ENCODE assay signal across 39 cellular contexts in genomic region chr6:52141596-52141995, GRCh38. TPM values are rescaled to one million over a fixed set of nuclear protein-coding genes. Genes with fewer than 3 reads are reported as not detected.
"Had no signal": no experiment of that assay in that cellular context is flagged by ENCODE, and none has a peak within 500 bp of the region (broad histone marks: within the 10 kb centered on the region; RNA-seq: fewer than 3 reads in every experiment).

No MANE protein-coding gene starts in this region.

- H3K4me2 ChIP-seq: PC-9 had no signal

- H3K27me3 ChIP-seq: adrenal gland, body of pancreas, breast epithelium had no signal

- H3K4me1 ChIP-seq: adrenal gland, breast epithelium had no signal

- H3K27ac ChIP-seq: adrenal gland, body of pancreas, breast epithelium, PC-9, RWPE1, SK-N-MC, WERI-Rb-1 had no signal

- H3K4me3 ChIP-seq: adrenal gland, body of pancreas, breast epithelium, PC-9, SK-N-MC had no signal

- H3K9me3 ChIP-seq: adrenal gland, body of pancreas, breast epithelium had no signal

- DNase-seq: activated CD4-positive, alpha-beta memory T cell treated with anti-CD3 and anti-CD28 coated beads, Interleukin-2, amount 10 ng/mL, durations not matched to agents 7 days and 5 days; activated CD4-positive, alpha-beta T cell treated with anti-CD3 and anti-CD28 coated beads for 1 hour; activated CD4-positive, alpha-beta T cell treated with anti-CD3 and anti-CD28 coated beads for 48 hours; activated CD4-positive, CD25-positive, alpha-beta regulatory T cell; activated effector memory CD4-positive, alpha-beta T cell treated with anti-CD3 and anti-CD28 coated beads, Interleukin-2, amount 50 U/mL, for 16 hours; activated naive CD4-positive, alpha-beta T cell; activated naive CD4-positive, alpha-beta T cell treated with anti-CD3 and anti-CD28 coated beads, Interleukin-2, amount 50 U/mL, for 16 hours; activated T-cell treated with anti-CD3 and anti-CD28 coated beads, Interleukin-2, amount 50 U/mL, for 1 hour; activated T-cell treated with anti-CD3 and anti-CD28 coated beads, Interleukin-2, amount 50 U/mL, for 72 hours; adrenal gland; body of pancreas; KG1; MM.1S; NCI-H1092 treated with DMSO at 0.1 percent for 48 hours; NCI-H1417; NCI-H146; NCI-H187; NCI-H2029 treated with DMSO at 0.1 percent for 48 hours; NCI-H2107; NCI-H2171; NCI-H510A; NCI-H526; NCI-H748 treated with DMSO at 0.1 percent for 48 hours; NK-92 treated with Interleukin-12 subunit alpha and Interleukin-12 subunit beta, amount 100 ng/mL, for 24 hours; PC-9; SIG-M5; T1000; WERI-Rb-1 had no signal

- ATAC-seq: activated T-cell treated with anti-CD3 and anti-CD28 coated beads, Interleukin-2, amount 50 U/mL, for 72 hours; activated T-helper 17 cell treated with anti-CD3 and anti-CD28 coated beads, Interleukin-2, amount 50 U/mL, for 72 hours; body of pancreas; Right ventricle myocardium inferior had no signal

- H3K36me3 ChIP-seq: adrenal gland, breast epithelium, WERI-Rb-1 had no signal

- H2AFZ ChIP-seq: PC-9 had no signal

RNA-seq across cellular contexts. Expression of gene IL17A, which starts 44.6 kb away (rescaled TPM):
- total RNA-seq: adrenal gland; astrocyte; body of pancreas; breast epithelium; cardiac septum; OCI-LY7; PC-9; Right ventricle myocardium inferior; T-helper 1 cell treated with Interleukin-12 subunit alpha and Interleukin-12 subunit beta and Interleukin-4 antibody, amounts not matched to agents 30 ng/mL and 1 ng/mL, for 36 hours; T-helper 2 cell treated with Interferon-gamma antibody and Interleukin-4, amounts not matched to agents 100 ng/mL and 5 ng/mL, for 36 hours had no signal
- polyA plus RNA-seq: adrenal gland had no signal

RNA-seq across cellular contexts. Expression of gene PKHD1, which starts 54.2 kb away (rescaled TPM):
- total RNA-seq: activated CD4-positive, alpha-beta memory T cell treated with anti-CD3 and anti-CD28 coated beads, Interleukin-2, amount 10 ng/mL, durations not matched to agents 7 days and 5 days; activated CD8-positive, alpha-beta memory T cell treated with anti-CD3 and anti-CD28 coated beads for 36 hours; OCI-LY7; PC-9; Right ventricle myocardium inferior; T-helper 1 cell treated with Interleukin-12 subunit alpha and Interleukin-12 subunit beta and Interleukin-4 antibody, amounts not matched to agents 30 ng/mL and 1 ng/mL, for 36 hours; T-helper 2 cell treated with Interferon-gamma antibody and Interleukin-4, amounts not matched to agents 100 ng/mL and 5 ng/mL, for 36 hours had no signal
